In the genomic region with DNA sequence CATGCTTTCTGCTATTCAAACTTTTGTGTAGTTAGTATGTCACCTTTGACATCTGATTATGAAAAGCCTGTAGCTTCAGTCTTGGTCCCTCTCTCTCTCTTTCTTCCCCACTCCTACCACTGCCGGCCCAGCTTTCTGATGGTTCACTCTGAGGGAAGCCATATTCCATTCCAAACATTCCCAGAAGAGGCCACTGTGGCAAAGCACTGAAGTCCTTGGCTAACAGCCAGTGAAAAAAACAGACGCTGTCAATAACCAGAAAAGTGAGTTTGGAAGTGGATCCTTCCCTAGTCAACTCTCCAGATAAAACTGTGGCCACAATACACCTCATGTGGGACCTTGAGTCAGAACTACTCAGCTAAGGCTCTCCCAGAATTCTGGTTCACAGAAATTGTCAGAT, we compare ENCODE assay signal across 9 cellular contexts.
DNase-seq lines count a peak whose midpoint lies in the region; ATAC-seq, FAIRE-seq and TF ChIP-seq lines count a peak whose summit lies in the region.
"Had no signal": no experiment of that assay in that cellular context is flagged by ENCODE, and none has a peak within 500 bp of the region (broad histone marks: within the 10 kb centered on the region; RNA-seq: fewer than 3 reads in every experiment).

No MANE protein-coding gene starts in this region.

- no peaks in the 10 kb centered on the region for H3K27me3 ChIP-seq in left ventricle myocardium inferior (ENCODE audit: low read depth)
- H3K27me3 ChIP-seq: tibial nerve had no signal

- no peak for ATAC-seq in GM18511 (IDR thresholded peaks at IDR 0.05; ENCODE audit: unreplicated experiment)

- no peaks in the 10 kb centered on the region for H3K4me1 ChIP-seq in left ventricle myocardium inferior
- H3K4me1 ChIP-seq: tibial nerve had no signal

- intact Hi-C loops in left ventricle myocardium inferior (cut with micrococcal nuclease) = loop anchor here (5.0 kb wide), 1 partner anchor 389 kb away; no protein-coding TSS in a partner anchor
- intact Hi-C loops in cardiac septum (cut with DNase I) = loop anchor here (2.0 kb wide), 1 partner anchor 388 kb away; no protein-coding TSS in a partner anchor

- FAIRE-seq in urothelium cell line (lab: Jason Lieb, UNC) = no peak

- peak; percentile 62 for TF ChIP-seq CTCF in left ventricle myocardium inferior (IDR thresholded peaks at IDR 0.05; ENCODE audit: borderline replicate concordance)

- no peak overlapping the region for H3K4me3 ChIP-seq in left ventricle myocardium inferior
- H3K4me3 ChIP-seq: tibial nerve had no signal

- in situ Hi-C loops in SK-MEL-5 (cut with HindIII; ENCODE audit: low pct_unique_long_range_greater_than_20kb, low sequenced_read_pairs) = no loop called here

- no peak overlapping the region for H3K27ac ChIP-seq in left ventricle myocardium inferior (replicated peaks)
- H3K27ac ChIP-seq: tibial nerve had no signal

- no peaks in the 10 kb centered on the region for H3K36me3 ChIP-seq in left ventricle myocardium inferior
- H3K36me3 ChIP-seq: tibial nerve had no signal

- peaks cover 4% of the 10 kb centered on the region for H3K9me3 ChIP-seq in left ventricle myocardium inferior (replicated peaks)
- H3K9me3 ChIP-seq: tibial nerve had no signal

- DNase-seq in left ventricle myocardium inferior = no peak
- no peak for DNase-seq in cardiac septum (ENCODE audit: low spot score)
- DNase-seq in SK-MEL-5 (ENCODE audit: low read depth, low spot score) = peak; percentile 84
- peak; percentile 33 for DNase-seq in iPS DF 4.7 (ENCODE audit: extremely low read depth, low spot score)
- DNase-seq in urothelium cell line (ENCODE audit: low spot score) = peak; percentile 33
- DNase-seq in T-helper 9 cell = no peak
- no peak for DNase-seq in GDM1 (lab: John Stamatoyannopoulos, UW)

Comparison
In these comparisons a context has a peak if more than half of its experiments do, and no peak if none do; other contexts are left out.
1. DNase-seq: peak in SK-MEL-5 (single experiment), iPS DF 4.7 (single experiment) and urothelium cell line (single experiment); none in left ventricle myocardium inferior (single experiment), cardiac septum (single experiment), T-helper 9 cell (single experiment) and GDM1 (single experiment).